ENCODE assay signal across 18 cellular contexts in the genomic region with DNA sequence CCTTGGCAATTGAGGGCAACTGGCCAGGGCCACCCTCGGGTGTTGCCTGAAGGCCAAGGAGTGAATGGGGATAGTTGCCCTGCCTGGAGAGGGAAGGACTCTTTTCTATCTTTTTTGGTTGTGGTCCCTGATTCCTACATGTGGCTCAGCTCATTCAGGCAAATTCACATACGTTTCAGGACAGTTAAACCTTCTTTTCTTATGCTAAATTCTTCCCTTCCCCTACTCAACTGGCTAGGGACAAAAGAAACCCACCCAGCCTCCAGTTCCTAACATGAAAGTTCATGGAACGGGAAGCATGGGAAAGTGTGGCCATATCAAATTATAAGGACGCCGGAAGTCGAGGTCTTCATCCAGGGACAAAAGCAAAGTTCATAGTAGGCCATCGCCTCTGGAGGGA. TPM values are rescaled to one million over a fixed set of nuclear protein-coding genes. Genes with fewer than 3 reads are reported as not detected.
"Had no signal": no experiment of that assay in that cellular context is flagged by ENCODE, and none has a peak within 500 bp of the region (broad histone marks: within the 10 kb centered on the region; RNA-seq: fewer than 3 reads in every experiment).

No MANE protein-coding gene starts in this region.

- H3K4me3 ChIP-seq: esophagus squamous epithelium, gastroesophageal sphincter, mucosa of descending colon, right atrium auricular region had no signal

- H3K4me3 Mint-ChIP-seq: dendritic cell treated with granulocyte-macrophage colony-stimulating factor and Interleukin-4, amounts not matched to agents 40 ng/mL and 50 ng/mL, for 4 days; effector memory CD8-positive, alpha-beta T cell; naive thymus-derived CD8-positive, alpha-beta T cell; type B pancreatic cell had no signal

- H3K27me3 Mint-ChIP-seq: type B pancreatic cell had no signal

- H3K4me1 ChIP-seq: esophagus squamous epithelium, right atrium auricular region had no signal

- H3K9me3 Mint-ChIP-seq: dendritic cell treated with granulocyte-macrophage colony-stimulating factor and Interleukin-4, amounts not matched to agents 40 ng/mL and 50 ng/mL, for 4 days; effector memory CD8-positive, alpha-beta T cell; type B pancreatic cell had no signal

- DNase-seq: effector memory CD8-positive, alpha-beta T cell; esophagus squamous epithelium; foreskin fibroblast; glutamatergic neuron; islet precursor cell; mammary epithelial cell; mucosa of descending colon; naive thymus-derived CD8-positive, alpha-beta T cell; small intestine; stimulated activated CD4-positive, alpha-beta T cell treated with anti-CD3 and anti-CD28 coated beads, Interleukin-12 subunit alpha, Interleukin-12 subunit beta, amount 100 ng/mL, for 4 hours; stimulated activated naive CD4-positive, alpha-beta T cell had no signal

- H3K27ac Mint-ChIP-seq: dendritic cell treated with granulocyte-macrophage colony-stimulating factor and Interleukin-4, amounts not matched to agents 40 ng/mL and 50 ng/mL, for 4 days; effector memory CD8-positive, alpha-beta T cell; naive thymus-derived CD8-positive, alpha-beta T cell; type B pancreatic cell had no signal

- H3K4me1 Mint-ChIP-seq: naive thymus-derived CD8-positive, alpha-beta T cell had no signal

- ATAC-seq: effector memory CD8-positive, alpha-beta T cell; gastroesophageal sphincter; left lobe of liver; mucosa of descending colon; naive thymus-derived CD8-positive, alpha-beta T cell had no signal

- H3K27me3 ChIP-seq: esophagus squamous epithelium, gastroesophageal sphincter, right atrium auricular region had no signal

- H3K36me3 Mint-ChIP-seq: type B pancreatic cell had no signal

- H3K36me3 ChIP-seq: esophagus squamous epithelium, gastroesophageal sphincter, right atrium auricular region had no signal

RNA-seq across cellular contexts. Expression of a gene that starts 26.3 kb away (rescaled TPM):
- total RNA-seq: epithelial cell of proximal tubule; mammary epithelial cell; naive thymus-derived CD8-positive, alpha-beta T cell; osteocyte had no signal
